In genomic region chr9:8255852-8256251, GRCh38 we compare ENCODE assay signal across 17 cellular contexts.
A peak's percentile ranks its signal among the peaks of the same experiment; 100 is the strongest.
DNase-seq lines count a peak whose midpoint lies in the region; ATAC-seq, FAIRE-seq and TF ChIP-seq lines count a peak whose summit lies in the region.
"Had no signal": no experiment of that assay in that cellular context is flagged by ENCODE, and none has a peak within 500 bp of the region (broad histone marks: within the 10 kb centered on the region; RNA-seq: fewer than 3 reads in every experiment).

No MANE protein-coding gene starts in this region.

- H2AFZ ChIP-seq in K562 (ENCODE audit: low read depth, low read length), result no peak overlapping the region

- intact Hi-C loops in K562 (cut with micrococcal nuclease) (no loop called here), stomach (cut with DNase I; ENCODE audit: low total_unique reads) (no loop called here)

- no peak for TF ChIP-seq CTCF in A549 (IDR thresholded peaks at IDR 0.05)
- no peak for TF ChIP-seq CTCF in K562 (IDR thresholded peaks at IDR 0.05 in 2 of 3, conservative IDR thresholded peaks at IDR 0.05 in 1 of 3; ENCODE audit: insufficient read depth in 2 of 3, low read depth in 1 of 3, low read length in 3 of 3)
- TF ChIP-seq CTCF in stomach (IDR thresholded peaks at IDR 0.05), result no peak

- H3K4me2 ChIP-seq in A549 (no peak overlapping the region), K562 (ENCODE audit: insufficient read depth, low read length) (no peak overlapping the region)

- no peak for TF ChIP-seq RAD21 in A549 (conservative IDR thresholded peaks at IDR 0.05 in 1 of 2, IDR thresholded peaks at IDR 0.05 in 1 of 2)
- TF ChIP-seq RAD21 in K562 (CRISPR knock-in tag; conservative IDR thresholded peaks at IDR 0.05 in 1 of 2, IDR thresholded peaks at IDR 0.05 in 1 of 2), result no peak

- H3K27me3 ChIP-seq in K562 (ENCODE audit: control insufficient read depth in 2 of 2, insufficient read depth in 2 of 2, low read length in 2 of 2) (no peaks in the 10 kb centered on the region), stomach (no peaks in the 10 kb centered on the region)

- POLR2A ChIA-PET in A549 (lab: Yijun Ruan, JAX), result no interaction called here
- POLR2A ChIA-PET in K562 (lab: Yijun Ruan, JAX), result no interaction called here

- CTCF ChIA-PET in A549 (lab: Yijun Ruan, JAX), result no interaction called here
- CTCF ChIA-PET in K562 (lab: Yijun Ruan, JAX; ENCODE audit: low intra/inter-chr PET ratio), result no interaction called here

- no peak overlapping the region for H3K27ac ChIP-seq in A549
- H3K27ac ChIP-seq in K562 (ENCODE audit: extremely low read depth, low read depth, low read length), result no peak overlapping the region
- H3K27ac ChIP-seq in stomach, result no peak overlapping the region

- DNase-seq in A549 (ENCODE audit: low read depth in 1 of 2, low spot score in 1 of 2), result no peak
- DNase-seq in K562 (ENCODE audit: extremely low read depth in 1 of 4, low spot score in 3 of 4), result no peak
- no peak for DNase-seq in stomach
- no peak for DNase-seq in NCI-H446 (lab: John Stamatoyannopoulos, UW)
- DNase-seq: 8988T; Calu3; CD4-positive, alpha-beta memory T cell; COR-L47; DMS53; DMS79 treated with DMSO at 0.1 percent for 48 hours; GF-D8; GOT3; H7; HCEC 1CT had no signal

- in situ Hi-C loops in K562 (cut with MboI), result no loop called here

- FAIRE-seq in A549 (lab: Jason Lieb, UNC) (no peak), K562 (lab: Jason Lieb, UNC) (no peak), endometrium (lab: Jason Lieb, UNC) (peak; percentile 12)
- FAIRE-seq: GM12891 had no signal

- no peak overlapping the region for H3K9ac ChIP-seq in K562 (ENCODE audit: insufficient read depth in 1 of 2, low read depth in 2 of 2, low read length in 2 of 2)

- H3K4me3 ChIP-seq in A549 (no peak overlapping the region), K562 (no peak overlapping the region), stomach (no peak overlapping the region)

- TF ChIP-seq POLR2A in A549 (IDR thresholded peaks at IDR 0.05; ENCODE audit: low read length), result no peak
- TF ChIP-seq POLR2A in K562 (conservative IDR thresholded peaks at IDR 0.05), result no peak
- TF ChIP-seq POLR2A in stomach (IDR thresholded peaks at IDR 0.05), result no peak

- H3K4me1 ChIP-seq in A549 (no peaks in the 10 kb centered on the region), K562 (replicated peaks in 1 of 2; ENCODE audit: control insufficient read depth in 2 of 2, insufficient read depth in 2 of 2, low read length in 2 of 2) (no peaks in the 10 kb centered on the region), stomach (no peaks in the 10 kb centered on the region)

- no peaks in the 10 kb centered on the region for H3K79me2 ChIP-seq in K562 (ENCODE audit: control insufficient read depth, insufficient read depth, low read length)

- H3K9me1 ChIP-seq in K562 (ENCODE audit: control insufficient read depth, insufficient read depth, low read length), result no peaks in the 10 kb centered on the region

- TF ChIP-seq EP300 in A549 (IDR thresholded peaks at IDR 0.05) (no peak), K562 (IDR thresholded peaks at IDR 0.05; ENCODE audit: low read length) (no peak), stomach (IDR thresholded peaks at IDR 0.05) (no peak)

- H4K20me1 ChIP-seq in K562 (replicated peaks; ENCODE audit: control insufficient read depth, insufficient read depth, low read length), result no peaks in the 10 kb centered on the region

- no TSS peak for BruUV-seq in K562 (replicated peaks; lab: Mats Ljungman, UMichigan)

- H3K36me3 ChIP-seq in K562 (ENCODE audit: control insufficient read depth, insufficient read depth, low read length) (no peaks in the 10 kb centered on the region), stomach (no peaks in the 10 kb centered on the region)

- H3K9me3 ChIP-seq in A549, result no peaks in the 10 kb centered on the region
- H3K9me3 ChIP-seq in K562 (replicated peaks; ENCODE audit: control insufficient read depth, insufficient read depth, low read depth, low read length), result no peaks in the 10 kb centered on the region
- no peaks in the 10 kb centered on the region for H3K9me3 ChIP-seq in stomach

- ATAC-seq in A549 (no peak), K562 (no peak), HG03097 (IDR thresholded peaks at IDR 0.05; ENCODE audit: low FRiP score, unreplicated experiment) (no peak)

TF ChIP-seq in A549, 52 proteins besides CTCF, POLR2A, EP300 and RAD21 (continues in another document):
- TF ChIP-seq ZFP36 (IDR thresholded peaks at IDR 0.05; ENCODE audit: borderline replicate concordance, partially characterized antibody) (no peak), CHD4 (IDR thresholded peaks at IDR 0.05; ENCODE audit: borderline replicate concordance) (no peak), PBX3 (IDR thresholded peaks at IDR 0.05) (no peak), HOXB13 (CRISPR knock-in tag; IDR thresholded peaks at IDR 0.05; ENCODE audit: low read depth) (no peak), ESRRA (IDR thresholded peaks at IDR 0.05; ENCODE audit: borderline replicate concordance, low read length) (no peak), HEYL (CRISPR knock-in tag; IDR thresholded peaks at IDR 0.05) (no peak), MAFK (IDR thresholded peaks at IDR 0.05; ENCODE audit: partially characterized antibody) (peak; percentile 76)

TF ChIP-seq in K562, 482 proteins besides CTCF, POLR2A, EP300 and RAD21:
- TF ChIP-seq MAFG (tag; conservative IDR thresholded peaks at IDR 0.05) (peak; percentile 22; the same call in 1 of the 2 replicates), MAFK (IDR thresholded peaks at IDR 0.05; ENCODE audit: low read length) (peak; percentile 52; the same call in 1 of the 2 replicates), ZNF76 (CRISPR knock-in tag; IDR thresholded peaks at IDR 0.05; ENCODE audit: borderline replicate concordance) (no peak)

Comparison
In these comparisons a context has a peak if more than half of its experiments do, and no peak if none do; other contexts are left out.
1. Of the 35 proteins assayed by ChIP-seq in both K562 and A549: peak only in K562: none; only in A549: none; in both: MAFK; in neither: 34.